Comparison of ENCODE assay signal across 18 cellular contexts in the genomic region with DNA sequence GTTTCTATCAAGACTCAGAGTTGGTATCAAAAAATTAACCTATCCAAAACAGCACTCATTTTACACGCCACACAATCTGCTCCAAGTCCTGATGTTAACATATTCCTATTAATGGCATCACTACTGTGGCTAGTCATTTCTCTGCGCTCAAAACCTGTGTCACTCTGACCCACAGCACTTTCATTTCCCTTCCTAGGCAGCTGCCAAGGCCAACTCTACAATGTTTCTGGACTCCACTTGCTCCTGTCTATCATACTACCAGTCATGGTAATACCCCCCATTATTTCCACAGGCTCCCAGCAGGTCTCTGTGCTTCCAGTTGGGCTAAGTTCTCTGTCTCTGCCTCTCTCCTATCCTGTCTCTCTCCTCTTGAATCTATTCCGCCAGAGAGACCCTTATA.
"Had no signal": no experiment of that assay in that cellular context is flagged by ENCODE, and none has a peak within 500 bp of the region (broad histone marks: within the 10 kb centered on the region; RNA-seq: fewer than 3 reads in every experiment).

No MANE protein-coding gene starts in this region.

- H3K36me3 ChIP-seq: brain microvascular endothelial cell, uterus had no signal

- H3K4me3 ChIP-seq: esophagus muscularis mucosa, left ventricle myocardium inferior, mucosa of descending colon, sigmoid colon, thyroid gland, uterus had no signal

- H3K27ac Mint-ChIP-seq: activated T-helper 17 cell treated with anti-CD3 and anti-CD28 coated beads, Interleukin-2, amount 50 U/mL, for 72 hours; memory B cell; stimulated activated memory B cell treated with anti-CD40 and anti-IgM and Interleukin-4, amounts not matched to agents 10 μg/mL and 1 μg/mL and 100 μg/mL, for 72 hours had no signal

- H3K27me3 Mint-ChIP-seq: activated T-helper 17 cell treated with anti-CD3 and anti-CD28 coated beads, Interleukin-2, amount 50 U/mL, for 72 hours; memory B cell; stimulated activated memory B cell treated with anti-CD40 and anti-IgM and Interleukin-4, amounts not matched to agents 10 μg/mL and 1 μg/mL and 100 μg/mL, for 72 hours had no signal

- DNase-seq: activated CD4-positive, alpha-beta T cell treated with anti-CD3 and anti-CD28 coated beads, Interleukin-2, amount 50 U/mL, for 4 hours; activated CD4-positive, CD25-positive, alpha-beta regulatory T cell treated with anti-CD3 and anti-CD28 coated beads, Interleukin-2, amount 50 U/mL, for 72 hours; activated naive CD4-positive, alpha-beta T cell treated with Interleukin-2 at 50 U/mL for 16 hours; activated T-cell treated with anti-CD3 and anti-CD28 coated beads for 4 hours; anterior cingulate cortex; brain microvascular endothelial cell; cortex of kidney; effector CD4-positive, alpha-beta T cell; left ventricle myocardium inferior; mucosa of descending colon; sigmoid colon; T-helper 9 cell; thyroid gland; uterus had no signal

- H3K4me1 Mint-ChIP-seq: stimulated activated memory B cell treated with anti-CD40 and anti-IgM and Interleukin-4, amounts not matched to agents 10 μg/mL and 1 μg/mL and 100 μg/mL, for 72 hours had no signal

- H3K4me3 Mint-ChIP-seq: activated T-helper 17 cell treated with anti-CD3 and anti-CD28 coated beads, Interleukin-2, amount 50 U/mL, for 72 hours; memory B cell; stimulated activated memory B cell treated with anti-CD40 and anti-IgM and Interleukin-4, amounts not matched to agents 10 μg/mL and 1 μg/mL and 100 μg/mL, for 72 hours had no signal

- H3K9me3 ChIP-seq: thyroid gland had no signal

- H3K27me3 ChIP-seq: brain microvascular endothelial cell, esophagus muscularis mucosa, sigmoid colon, thyroid gland, uterus had no signal

- ATAC-seq: activated T-helper 17 cell treated with anti-CD3 and anti-CD28 coated beads, Interleukin-2, amount 50 U/mL, for 72 hours; mucosa of descending colon; stimulated activated memory B cell treated with anti-CD40 and anti-IgM and Interleukin-4, amounts not matched to agents 10 μg/mL and 1 μg/mL and 100 μg/mL, for 72 hours had no signal

- H3K27ac ChIP-seq: brain microvascular endothelial cell, esophagus muscularis mucosa, left ventricle myocardium inferior, sigmoid colon, thyroid gland, uterus had no signal

- H3K4me1 ChIP-seq: uterus had no signal
